Comparison of ENCODE assay signal across 8 cellular contexts in the genomic region with DNA sequence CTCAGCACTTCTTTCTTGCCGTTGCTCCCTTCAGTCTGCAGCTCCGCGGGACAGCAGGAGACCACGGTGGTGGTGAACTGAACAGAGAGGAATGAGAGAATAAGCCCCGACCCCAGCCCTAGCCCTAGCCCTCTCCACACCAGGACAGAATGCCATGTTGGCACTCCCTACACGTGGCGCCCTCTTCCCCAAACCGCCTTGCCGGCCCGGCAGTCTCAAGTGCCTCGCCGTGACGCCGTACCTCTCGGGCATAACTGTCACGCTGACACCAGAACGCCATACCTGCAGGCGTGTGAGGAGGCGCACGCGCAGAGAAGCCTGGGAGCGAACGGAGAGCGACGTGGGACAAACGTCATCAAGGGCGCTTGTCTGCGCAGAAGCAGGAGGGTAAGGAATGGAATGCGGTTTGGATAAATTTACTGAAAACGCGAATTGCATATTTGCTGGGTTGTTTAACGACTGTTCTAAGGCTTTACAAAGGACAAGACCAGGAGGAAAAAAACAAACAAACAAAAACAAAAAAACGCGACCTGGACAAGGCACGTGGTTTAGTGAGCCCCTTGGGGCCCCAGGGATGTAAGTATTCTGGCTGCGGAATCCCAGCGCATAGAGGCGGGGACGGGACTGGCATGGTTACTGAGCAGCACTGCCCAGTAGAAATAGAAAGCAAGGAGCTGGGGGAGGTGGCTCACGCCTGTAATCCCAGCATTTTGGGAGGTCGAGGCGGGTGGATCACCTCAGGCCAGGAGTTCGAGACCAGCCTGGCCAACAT. TPM values are rescaled to one million over a fixed set of nuclear protein-coding genes. Genes with fewer than 3 reads are reported as not detected.
DNase-seq lines count a peak whose midpoint lies in the region; ATAC-seq lines count a peak whose summit lies in the region.

A gene with protein sequence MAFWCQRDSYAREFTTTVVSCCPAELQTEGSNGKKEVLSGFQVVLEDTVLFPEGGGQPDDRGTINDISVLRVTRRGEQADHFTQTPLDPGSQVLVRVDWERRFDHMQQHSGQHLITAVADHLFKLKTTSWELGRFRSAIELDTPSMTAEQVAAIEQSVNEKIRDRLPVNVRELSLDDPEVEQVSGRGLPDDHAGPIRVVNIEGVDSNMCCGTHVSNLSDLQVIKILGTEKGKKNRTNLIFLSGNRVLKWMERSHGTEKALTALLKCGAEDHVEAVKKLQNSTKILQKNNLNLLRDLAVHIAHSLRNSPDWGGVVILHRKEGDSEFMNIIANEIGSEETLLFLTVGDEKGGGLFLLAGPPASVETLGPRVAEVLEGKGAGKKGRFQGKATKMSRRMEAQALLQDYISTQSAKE (minus strand): TSS at position 294 of the 772 bp plus-strand sequence. CDS start 14 bp downstream, at position 280.

- H3K27me3 ChIP-seq in BLaER1 treated with 17β-estradiol and CSF1 and Interleukin-3, amounts not matched to agents 10 nM and 100 nM, result no peaks in the 10 kb centered on the region

- H3K36me3 ChIP-seq in BLaER1 treated with 17β-estradiol and CSF1 and Interleukin-3, amounts not matched to agents 10 nM and 100 nM, result peaks cover 29 to 39% (median 36%) of the 10 kb centered on the region in 11 experiments

- peak within 1 kb of the TSS; percentile 63 to 85 (median 80) for H3K27ac ChIP-seq in BLaER1 treated with 17β-estradiol and CSF1 and Interleukin-3, amounts not matched to agents 10 nM and 100 nM

- peak; percentile 70 for ATAC-seq in GM19452 (IDR thresholded peaks at IDR 0.05; ENCODE audit: unreplicated experiment)

- H4K20me1 ChIP-seq in BLaER1 treated with 17β-estradiol and CSF1 and Interleukin-3, amounts not matched to agents 10 nM and 100 nM, result no peaks in the 10 kb centered on the region

- H3K4me1 ChIP-seq in BLaER1 treated with 17β-estradiol and CSF1 and Interleukin-3, amounts not matched to agents 10 nM and 100 nM, result peaks cover 32 to 44% (median 35%) of the 10 kb centered on the region in 10 experiments

- H3K4me2 ChIP-seq in BLaER1 treated with 17β-estradiol and CSF1 and Interleukin-3, amounts not matched to agents 10 nM and 100 nM, result peak within 1 kb of the TSS; percentile 76 to 90 (median 87)

- DNase-seq in HT-29 (ENCODE audit: low spot score), result peak; percentile 95
- DNase-seq in NK-92 treated with Interleukin-12 subunit alpha and Interleukin-12 subunit beta, amount 100 ng/mL, for 24 hours (lab: John Stamatoyannopoulos, UW), result peak; percentile 78
- peak; percentile 92 for DNase-seq in activated CD8-positive, alpha-beta memory T cell treated with anti-CD3 and anti-CD28 coated beads for 24 hours
- peak; percentile 84 for DNase-seq in effector CD8-positive, alpha-beta T cell (lab: John Stamatoyannopoulos, UW)
- DNase-seq in lung microvascular endothelial cell (ENCODE audit: low read depth in 2 of 2), result peak; percentile 95 to 96
- peak; percentile 74 to 82 (median 80) for DNase-seq in stimulated activated CD4-positive, alpha-beta T cell treated with anti-CD3 and anti-CD28 coated beads, TNF-alpha, amount 100 ng/mL, for 4 hours (ENCODE audit: low read depth in 3 of 3)

- peak within 1 kb of the TSS; percentile 68 to 88 (median 75) for H3K4me3 ChIP-seq in BLaER1 treated with 17β-estradiol and CSF1 and Interleukin-3, amounts not matched to agents 10 nM and 100 nM

- H3K9me3 ChIP-seq in BLaER1 treated with 17β-estradiol and CSF1 and Interleukin-3, amounts not matched to agents 10 nM and 100 nM (replicated peaks in 1 of 11), result no peaks in the 10 kb centered on the region

- H3K9ac ChIP-seq in BLaER1 treated with 17β-estradiol and CSF1 and Interleukin-3, amounts not matched to agents 10 nM and 100 nM, result peak within 1 kb of the TSS; percentile 75 to 87 (median 84)

RNA-seq across cellular contexts. Expression of the gene that starts here (rescaled TPM):
- total RNA-seq in HT-29 (2014; rRNA removed; shearing (Covaris generic)), result 35.3 and 54.1 TPM in 2 replicates
- 12.0 and 17.5 TPM in 2 replicates for total RNA-seq in lung microvascular endothelial cell

Comparison
In these comparisons a context has a peak if more than half of its experiments do, and no peak if none do; other contexts are left out.
1. Peak in every context shown above with its lines: DNase-seq, ATAC-seq, H3K4me3 ChIP-seq and H3K27ac ChIP-seq.